ENCODE assay signal across 24 cellular contexts in the genomic region with DNA sequence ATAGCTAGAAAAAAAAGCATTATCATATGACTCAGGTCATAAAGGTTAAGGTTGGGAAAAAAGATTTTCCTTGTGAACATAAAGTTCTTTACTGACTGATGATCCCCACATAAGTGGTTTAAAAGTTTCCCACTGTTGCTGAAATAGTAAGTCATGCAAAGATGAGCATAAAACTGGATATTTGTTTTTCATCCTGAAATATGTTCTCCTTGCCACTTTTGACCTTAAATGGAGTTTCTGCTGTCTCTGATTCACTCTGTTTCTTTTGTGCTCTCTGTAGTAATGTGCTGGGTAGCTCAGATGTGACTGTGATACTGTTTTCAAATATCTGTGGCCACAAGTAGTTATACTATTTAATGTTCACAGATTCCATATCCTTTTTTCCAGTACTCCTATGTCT.
A peak's percentile ranks its signal among the peaks of the same experiment; 100 is the strongest.
DNase-seq lines count a peak whose midpoint lies in the region; FAIRE-seq and TF ChIP-seq lines count a peak whose summit lies in the region.
"Had no signal": no experiment of that assay in that cellular context is flagged by ENCODE, and none has a peak within 500 bp of the region (broad histone marks: within the 10 kb centered on the region; RNA-seq: fewer than 3 reads in every experiment).

No MANE protein-coding gene starts in this region.

- H3K4me1 Mint-ChIP-seq in activated T-helper 1 cell treated with anti-CD3 and anti-CD28 coated beads, Interleukin-12 subunit alpha, Interleukin-12 subunit beta, Interleukin-2, Interleukin-4 antibody, amounts not matched to agents 30 ng/mL and 10 ng/mL and 1 ng/mL, durations not matched to agents 14 hours and 24 hours and 36 hours (ENCODE audit: low read depth) = no peaks in the 10 kb centered on the region
- H3K4me1 Mint-ChIP-seq: stimulated activated naive CD8-positive, alpha-beta T cell treated with anti-CD3 and anti-CD28 coated beads, Interleukin-15, amount 100 ng/mL, for 72 hours had no signal

- H3K36me3 ChIP-seq in fibroblast of lung (ENCODE audit: control insufficient read depth, insufficient read depth, low read length) (no peaks in the 10 kb centered on the region), WERI-Rb-1 (no peaks in the 10 kb centered on the region)
- H3K36me3 ChIP-seq: adrenal gland, SJCRH30, upper lobe of right lung had no signal

- H3K4me3 Mint-ChIP-seq in activated T-helper 1 cell treated with anti-CD3 and anti-CD28 coated beads, Interleukin-12 subunit alpha, Interleukin-12 subunit beta, Interleukin-2, Interleukin-4 antibody, amounts not matched to agents 30 ng/mL and 10 ng/mL and 1 ng/mL, durations not matched to agents 14 hours and 24 hours and 36 hours = no peak overlapping the region
- H3K4me3 Mint-ChIP-seq: neural crest cell; stimulated activated naive CD8-positive, alpha-beta T cell treated with anti-CD3 and anti-CD28 coated beads, Interleukin-15, amount 100 ng/mL, for 72 hours; T-helper 2 cell treated with Interferon-gamma antibody and Interleukin-4, amounts not matched to agents 5 μg/mL and 100 μg/mL, for 36 hours had no signal

- peaks cover 4% of the 10 kb centered on the region for H3K27me3 Mint-ChIP-seq in activated T-helper 1 cell treated with anti-CD3 and anti-CD28 coated beads, Interleukin-12 subunit alpha, Interleukin-12 subunit beta, Interleukin-2, Interleukin-4 antibody, amounts not matched to agents 30 ng/mL and 10 ng/mL and 1 ng/mL, durations not matched to agents 14 hours and 24 hours and 36 hours (ENCODE audit: insufficient read depth)

- intact Hi-C loops in activated T-helper 1 cell treated with anti-CD3 and anti-CD28 coated beads, Interleukin-12 subunit alpha, Interleukin-12 subunit beta, Interleukin-2, Interleukin-4 antibody, amounts not matched to agents 30 ng/mL and 10 ng/mL and 1 ng/mL, durations not matched to agents 14 hours and 24 hours and 36 hours (cut with micrococcal nuclease) = no loop called here

- H3K4me1 ChIP-seq in fibroblast of lung (ENCODE audit: control insufficient read depth, extremely low read depth, insufficient read depth, low read length) = no peaks in the 10 kb centered on the region
- H3K4me1 ChIP-seq: adrenal gland, SJCRH30, upper lobe of right lung had no signal

- TF ChIP-seq CTCF in AG10803 (conservative IDR thresholded peaks at IDR 0.05; ENCODE audit: low read length) (no peak), fibroblast of lung (conservative IDR thresholded peaks at IDR 0.05 in 1 of 2, IDR thresholded peaks at IDR 0.05 in 1 of 2; ENCODE audit: low read depth in 1 of 2, low read length in 2 of 2) (no peak), WERI-Rb-1 (IDR thresholded peaks at IDR 0.05; ENCODE audit: low read depth, low read length) (no peak)

- H3K4me2 ChIP-seq in fibroblast of lung (ENCODE audit: extremely low read depth, insufficient read depth, low read length) = no peak overlapping the region

- no peaks in the 10 kb centered on the region for H3K79me2 ChIP-seq in fibroblast of lung (ENCODE audit: control insufficient read depth, insufficient read depth, low read length)

- no peak overlapping the region for H3K27ac Mint-ChIP-seq in activated T-helper 1 cell treated with anti-CD3 and anti-CD28 coated beads, Interleukin-12 subunit alpha, Interleukin-12 subunit beta, Interleukin-2, Interleukin-4 antibody, amounts not matched to agents 30 ng/mL and 10 ng/mL and 1 ng/mL, durations not matched to agents 14 hours and 24 hours and 36 hours
- H3K27ac Mint-ChIP-seq: stimulated activated naive CD8-positive, alpha-beta T cell treated with anti-CD3 and anti-CD28 coated beads, Interleukin-15, amount 100 ng/mL, for 72 hours; T-helper 2 cell treated with Interferon-gamma antibody and Interleukin-4, amounts not matched to agents 5 μg/mL and 100 μg/mL, for 36 hours had no signal

- DNase-seq in AG10803 (ENCODE audit: low read depth) (peak; percentile 77), RCC 7860 (ENCODE audit: low spot score) (peak; percentile 43), fibroblast of lung (ENCODE audit: low read depth in 2 of 2) (peak; percentile 43 to 62), non-pigmented ciliary epithelial cell (ENCODE audit: low read depth) (peak; percentile 44), ACHN (no peak), OCI-M2 (lab: John Stamatoyannopoulos, UW; ENCODE audit: unreplicated experiment) (no peak), WERI-Rb-1 (no peak)
- DNase-seq in activated T-helper 1 cell treated with anti-CD3 and anti-CD28 coated beads, Interleukin-12 subunit alpha, Interleukin-12 subunit beta, Interleukin-2, Interleukin-4 antibody, amounts not matched to agents 30 ng/mL and 10 ng/mL and 1 ng/mL, durations not matched to agents 14 hours and 24 hours and 36 hours (ENCODE audit: low spot score) = no peak
- DNase-seq: activated CD4-positive, CD25-positive, alpha-beta regulatory T cell treated with anti-CD3 and anti-CD28 coated beads, Interleukin-2, amount 50 U/mL, for 72 hours; activated effector memory CD4-positive, alpha-beta T cell treated with Interleukin-2 at 50 U/mL for 16 hours; adrenal gland; mesendoderm; NCI-H1436 treated with DMSO at 0.1 percent for 48 hours; NCI-H446 treated with DMSO at 0.1 percent for 48 hours; retina; stimulated activated naive CD8-positive, alpha-beta T cell treated with anti-CD3 and anti-CD28 coated beads, Interleukin-15, amount 100 ng/mL, for 72 hours; upper lobe of right lung had no signal

- no peaks in the 10 kb centered on the region for H3K9me3 ChIP-seq in fibroblast of lung (ENCODE audit: control insufficient read depth, insufficient read depth, low read depth, low read length)
- no peaks in the 10 kb centered on the region for H3K9me3 ChIP-seq in WERI-Rb-1 (ENCODE audit: severe bottlenecking)
- H3K9me3 ChIP-seq: adrenal gland, upper lobe of right lung had no signal

- no peak overlapping the region for H2AFZ ChIP-seq in fibroblast of lung (ENCODE audit: low read length)

- H4K20me1 ChIP-seq in fibroblast of lung (ENCODE audit: control insufficient read depth, extremely low read depth, insufficient read depth, low read length) = no peaks in the 10 kb centered on the region

- H3K27ac ChIP-seq in fibroblast of lung (ENCODE audit: insufficient read depth, low read length) (no peak overlapping the region), WERI-Rb-1 (no peak overlapping the region)
- H3K27ac ChIP-seq: adrenal gland, SJCRH30, upper lobe of right lung had no signal

- no peaks in the 10 kb centered on the region for H3K9me3 Mint-ChIP-seq in activated T-helper 1 cell treated with anti-CD3 and anti-CD28 coated beads, Interleukin-12 subunit alpha, Interleukin-12 subunit beta, Interleukin-2, Interleukin-4 antibody, amounts not matched to agents 30 ng/mL and 10 ng/mL and 1 ng/mL, durations not matched to agents 14 hours and 24 hours and 36 hours
- H3K9me3 Mint-ChIP-seq: neural crest cell; T-helper 2 cell treated with Interferon-gamma antibody and Interleukin-4, amounts not matched to agents 5 μg/mL and 100 μg/mL, for 36 hours had no signal

- H3K4me3 ChIP-seq in AG10803 (ENCODE audit: low read length) (no peak overlapping the region), fibroblast of lung (replicated peaks in 1 of 4; ENCODE audit: control extremely low read depth in 1 of 4, insufficient read depth in 1 of 4, low read depth in 3 of 4, low read length in 4 of 4) (no peak overlapping the region), WERI-Rb-1 (ENCODE audit: low read depth, low read length) (no peak overlapping the region)
- H3K4me3 ChIP-seq: adrenal gland, SJCRH30, upper lobe of right lung had no signal

- peak; percentile 80 for FAIRE-seq in RCC 7860 (lab: Jason Lieb, UNC)
- FAIRE-seq: colon, endothelial cell of umbilical vein, HTR-8/SVneo, islet of Langerhans had no signal

- no peak overlapping the region for H3K9ac ChIP-seq in fibroblast of lung (ENCODE audit: insufficient read depth, low read length)

- no peaks in the 10 kb centered on the region for H3K27me3 ChIP-seq in fibroblast of lung (ENCODE audit: control insufficient read depth, insufficient read depth, low read length)
- peaks cover 24% of the 10 kb centered on the region for H3K27me3 ChIP-seq in WERI-Rb-1 (ENCODE audit: insufficient read depth, low read depth, severe bottlenecking)
- H3K27me3 ChIP-seq: SJCRH30 had no signal

- in situ Hi-C loops in ACHN (cut with HindIII; ENCODE audit: low pct_ligation_motif_present, low pct_unique_long_range_greater_than_20kb, low sequenced_read_pairs) = no loop called here

- H3K36me3 Mint-ChIP-seq in activated T-helper 1 cell treated with anti-CD3 and anti-CD28 coated beads, Interleukin-12 subunit alpha, Interleukin-12 subunit beta, Interleukin-2, Interleukin-4 antibody, amounts not matched to agents 30 ng/mL and 10 ng/mL and 1 ng/mL, durations not matched to agents 14 hours and 24 hours and 36 hours (ENCODE audit: low read depth) = no peaks in the 10 kb centered on the region

Comparison
In these comparisons a context has a peak if more than half of its experiments do, and no peak if none do; other contexts are left out.
1. DNase-seq: peak in AG10803 (single experiment), RCC 7860 (single experiment), fibroblast of lung (2 of 2) and non-pigmented ciliary epithelial cell (single experiment); none in activated T-helper 1 cell treated with anti-CD3 and anti-CD28 coated beads, Interleukin-12 subunit alpha, Interleukin-12 subunit beta, Interleukin-2, Interleukin-4 antibody, amounts not matched to agents 30 ng/mL and 10 ng/mL and 1 ng/mL, durations not matched to agents 14 hours and 24 hours and 36 hours (single experiment), ACHN (single experiment), OCI-M2 (single experiment) and WERI-Rb-1 (single experiment).